11 cellular contexts compared by ENCODE assay signal in genomic region chr10:125344573-125345121, GRCh38.
DNase-seq lines count a peak whose midpoint lies in the region; ATAC-seq, FAIRE-seq and TF ChIP-seq lines count a peak whose summit lies in the region.
"Had no signal": no experiment of that assay in that cellular context is flagged by ENCODE, and none has a peak within 500 bp of the region (broad histone marks: within the 10 kb centered on the region; RNA-seq: fewer than 3 reads in every experiment).

No MANE protein-coding gene starts in this region.

- H3K27ac ChIP-seq in HCT116 (ENCODE audit: low read depth, low read length), result no peak overlapping the region
- H3K27ac ChIP-seq: SJSA1 had no signal

- H3K4me1 ChIP-seq in HCT116 (ENCODE audit: control insufficient read depth in 1 of 2, insufficient read depth in 2 of 2, low read length in 2 of 2), result no peaks in the 10 kb centered on the region
- no peaks in the 10 kb centered on the region for H3K4me1 ChIP-seq in mucosa of descending colon (ENCODE audit: low read depth)
- H3K4me1 ChIP-seq: SJSA1 had no signal

- no peaks in the 10 kb centered on the region for H3K36me3 Mint-ChIP-seq in type B pancreatic cell

- no peaks in the 10 kb centered on the region for H3K9me3 Mint-ChIP-seq in type B pancreatic cell

- no peak overlapping the region for H3K27ac Mint-ChIP-seq in type B pancreatic cell

- H3K4me3 ChIP-seq in HCT116 (replicated peaks in 1 of 2; ENCODE audit: low read depth in 1 of 2, low read length in 2 of 2) (no peak overlapping the region), mucosa of descending colon (no peak overlapping the region)
- H3K4me3 ChIP-seq: SJSA1 had no signal

- no peak overlapping the region for H3K4me3 Mint-ChIP-seq in type B pancreatic cell

- H3K9me3 ChIP-seq in HCT116 (ENCODE audit: control insufficient read depth in 1 of 2, insufficient read depth in 1 of 2, low read depth in 1 of 2, low read length in 2 of 2) (no peaks in the 10 kb centered on the region), mucosa of descending colon (no peaks in the 10 kb centered on the region)
- H3K9me3 ChIP-seq: SJSA1 had no signal

- intact Hi-C loops in HCT116 (cut with micrococcal nuclease) (loop anchor here (10.0 kb wide), 1 partner anchor 350 kb away; no protein-coding TSS in a partner anchor), mucosa of descending colon (cut with DNase I, micrococcal nuclease) (no loop called here)

- no peak for FAIRE-seq in HTR-8/SVneo (lab: Jason Lieb, UNC)

- H3K36me3 ChIP-seq in HCT116 (ENCODE audit: control insufficient read depth in 1 of 2, insufficient read depth in 2 of 2, low read length in 2 of 2), result no peaks in the 10 kb centered on the region
- no peaks in the 10 kb centered on the region for H3K36me3 ChIP-seq in mucosa of descending colon (ENCODE audit: low read depth)
- H3K36me3 ChIP-seq: SJSA1 had no signal

- H3K9ac ChIP-seq in HCT116 (ENCODE audit: low read length), result no peak overlapping the region

- no peaks in the 10 kb centered on the region for H3K27me3 Mint-ChIP-seq in type B pancreatic cell

- TF ChIP-seq CTCF in HCT116 (IDR thresholded peaks at IDR 0.05 in 2 of 3, conservative IDR thresholded peaks at IDR 0.05 in 1 of 3; ENCODE audit: borderline replicate concordance in 1 of 3, insufficient read depth in 1 of 3, low read depth in 2 of 3, low read length in 2 of 3), result no peak
- TF ChIP-seq CTCF in mucosa of descending colon (IDR thresholded peaks at IDR 0.05), result no peak
- no peak for TF ChIP-seq CTCF in type B pancreatic cell (conservative IDR thresholded peaks at IDR 0.05)

- no TSS peak for BruUV-seq in HCT116 (replicated peaks; lab: Mats Ljungman, UMichigan)

- no peak for TF ChIP-seq RAD21 in HCT116 (IDR thresholded peaks at IDR 0.05; ENCODE audit: low read depth)

- H3K79me2 ChIP-seq in HCT116 (ENCODE audit: insufficient read depth, low read length), result no peaks in the 10 kb centered on the region

- CTCF ChIA-PET in HCT116 (lab: Charles Lee), result interaction anchor here (1.6 to 2.1 kb wide), 2 partner anchors 297 to 352 kb away, joined by 3 to 7 read pairs; no protein-coding TSS in a partner anchor

- DNase-seq in HCT116 (ENCODE audit: low read depth, low spot score) (no peak), NCI-H2227 (lab: John Stamatoyannopoulos, UW; ENCODE audit: unreplicated experiment) (peak; percentile 0), mucosa of descending colon (peak; percentile 53 to 70 (median 58)), HTR-8/SVneo (ENCODE audit: insufficient read length, low spot score) (no peak), type B pancreatic cell (ENCODE audit: extremely low spot score, unreplicated experiment) (no peak), SK-N-DZ (ENCODE audit: low spot score) (no peak), ureter (ENCODE audit: low spot score) (no peak)
- DNase-seq: NCI-H1105 treated with DMSO at 0.1 percent for 48 hours, occipital lobe had no signal

- ATAC-seq in GM18517 (IDR thresholded peaks at IDR 0.05; ENCODE audit: unreplicated experiment), result peak; percentile 56
- peak; percentile 31; the same call in 1 of the 2 replicates for ATAC-seq in HCT116
- peak; percentile 96 for ATAC-seq in mucosa of descending colon

- H2AFZ ChIP-seq in HCT116 (ENCODE audit: low read depth, low read length, poor library complexity, severe bottlenecking), result no peak overlapping the region

- no peaks in the 10 kb centered on the region for H4K20me1 ChIP-seq in HCT116 (ENCODE audit: insufficient read depth)

- TF ChIP-seq POLR2A in HCT116 (IDR thresholded peaks at IDR 0.05; ENCODE audit: borderline replicate concordance, extremely low read depth, insufficient read depth, insufficient read length), result no peak

- POLR2A ChIA-PET in HCT116 (lab: Charles Lee), result no interaction called here

- H3K4me1 Mint-ChIP-seq in type B pancreatic cell (ENCODE audit: unreplicated experiment), result no peaks in the 10 kb centered on the region

- RAD21 ChIA-PET in HCT116 (lab: Charles Lee; ENCODE audit: low non-redundant PET in 1 of 2, low total read pairs in 2 of 2, uncharacterized antibody in 2 of 2, unreplicated experiment in 2 of 2), result no interaction called here

- no peaks in the 10 kb centered on the region for H3K27me3 ChIP-seq in HCT116 (ENCODE audit: insufficient read depth, low read length)
- H3K27me3 ChIP-seq: SJSA1 had no signal

- no peak overlapping the region for H3K4me2 ChIP-seq in HCT116 (ENCODE audit: low read length)

- H3K9me2 ChIP-seq in HCT116 (ENCODE audit: insufficient read depth), result no peaks in the 10 kb centered on the region

TF ChIP-seq in HCT116, 20 proteins besides CTCF, POLR2A, EP300 and RAD21:
- TF ChIP-seq YY1 (IDR thresholded peaks at IDR 0.05; ENCODE audit: extremely low read depth, insufficient replicate concordance, low read depth, low read length) (no peak), CBX3 (IDR thresholded peaks at IDR 0.05; ENCODE audit: low read depth) (no peak), EZH2 (IDR thresholded peaks at IDR 0.05) (no peak), REST (IDR thresholded peaks at IDR 0.05; ENCODE audit: low read depth) (no peak), ZFX (IDR thresholded peaks at IDR 0.05) (no peak), CEBPB (IDR thresholded peaks at IDR 0.05; ENCODE audit: low read depth) (no peak)
TF ChIP-seq in HCT116: peak in this region for 0.

Comparison
In these comparisons a context has a peak if more than half of its experiments do, and no peak if none do; other contexts are left out.
1. ATAC-seq: peak in every context shown above with its lines; median percentile 96 in mucosa of descending colon; 56 in GM18517; 31 in HCT116.
2. DNase-seq: peak in NCI-H2227 (single experiment) and mucosa of descending colon (3 of 3); none in HCT116 (single experiment), HTR-8/SVneo (single experiment), type B pancreatic cell (single experiment), SK-N-DZ (single experiment) and ureter (single experiment).